Comparison of ENCODE assay signal across 26 cellular contexts in the genomic region with DNA sequence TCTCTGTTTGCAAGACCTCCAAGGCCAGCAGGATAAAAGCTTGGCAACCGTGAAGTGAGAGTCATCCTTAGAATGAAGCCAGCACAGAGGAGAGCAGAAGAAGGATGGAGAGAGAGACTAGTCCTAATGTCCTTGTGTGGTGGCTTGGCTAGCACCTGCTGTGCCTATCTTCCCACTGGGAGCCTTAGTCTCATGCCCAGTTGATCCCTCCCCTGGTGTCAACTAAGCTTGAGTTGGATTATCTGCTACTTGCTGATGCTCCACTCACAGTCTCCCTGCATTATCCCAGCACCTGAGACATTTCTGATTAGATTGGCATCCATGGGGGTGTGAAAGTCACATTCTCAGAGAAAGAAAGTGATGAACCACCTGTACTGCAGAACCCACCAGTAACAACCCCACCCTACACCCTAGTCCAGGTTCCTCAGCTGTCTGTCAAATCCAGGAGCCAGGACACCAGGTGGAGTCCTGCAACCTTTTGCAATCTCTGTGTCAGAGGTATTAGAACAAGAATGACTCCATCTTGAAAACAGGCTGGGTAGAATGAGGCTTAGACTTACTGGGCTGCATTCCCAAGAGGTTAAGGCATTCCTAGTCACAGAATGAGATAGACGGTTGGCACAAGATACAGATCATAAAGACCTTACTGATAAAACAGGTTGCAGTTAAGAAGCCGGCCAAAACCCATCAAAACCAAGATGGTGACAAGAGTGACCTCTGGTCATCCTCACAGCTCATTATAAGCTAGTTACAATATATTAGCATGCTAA.
"Had no signal": no experiment of that assay in that cellular context is flagged by ENCODE, and none has a peak within 500 bp of the region (broad histone marks: within the 10 kb centered on the region; RNA-seq: fewer than 3 reads in every experiment).

No MANE protein-coding gene starts in this region.

- H3K4me3 Mint-ChIP-seq: activated naive CD4-positive, alpha-beta T cell treated with anti-CD3 and anti-CD28 coated beads, Interleukin-2, amount 50 U/mL, for 24 hours; brain; neural crest cell; stimulated activated effector memory CD8-positive, alpha-beta T cell treated with anti-CD3 and anti-CD28 coated beads, Interleukin-12 subunit alpha, Interleukin-12 subunit beta, amount 100 ng/mL, for 72 hours; stimulated activated naive CD8-positive, alpha-beta T cell treated with anti-CD3 and anti-CD28 coated beads, Interleukin-15, Interleukin-2, amounts not matched to agents 100 ng/mL and 50 ng/mL, for 24 hours; T-cell had no signal

- H3K9me3 Mint-ChIP-seq: activated naive CD4-positive, alpha-beta T cell treated with anti-CD3 and anti-CD28 coated beads, Interleukin-2, amount 50 U/mL, for 24 hours; neural crest cell had no signal

- H3K36me3 Mint-ChIP-seq: activated naive CD4-positive, alpha-beta T cell treated with anti-CD3 and anti-CD28 coated beads, Interleukin-2, amount 50 U/mL, for 24 hours; brain; immature natural killer cell; stimulated activated effector memory CD8-positive, alpha-beta T cell treated with anti-CD3 and anti-CD28 coated beads, Interleukin-12 subunit alpha, Interleukin-12 subunit beta, amount 100 ng/mL, for 72 hours; T-cell had no signal

- DNase-seq: activated CD4-positive, alpha-beta T cell treated with anti-CD3 and anti-CD28 coated beads, Interleukin-2, amount 50 U/mL, for 4 hours; activated CD4-positive, CD25-positive, alpha-beta regulatory T cell treated with anti-CD3 and anti-CD28 coated beads, Interleukin-2, amount 50 U/mL, for 72 hours; activated CD8-positive, alpha-beta memory T cell treated with anti-CD3 and anti-CD28 coated beads, Interleukin-2, amount 50 U/mL, for 4 hours; activated gamma-delta T cell; activated T-cell treated with anti-CD3 and anti-CD28 coated beads, Interleukin-2, amount 50 U/mL, for 1 hour; cerebellar nuclear complex; colonic mucosa; effector CD8-positive, alpha-beta T cell; hypothalamus; immature natural killer cell; kidney; left colon; mammary epithelial cell; midbrain; nucleus accumbens; psoas muscle; sigmoid colon; small intestine; stimulated activated CD4-positive, alpha-beta T cell treated with anti-CD3 and anti-CD28 coated beads, Interleukin-4, amount 100 ng/mL, for 24 hours; T-cell; T1000 had no signal

- H3K27ac Mint-ChIP-seq: activated naive CD4-positive, alpha-beta T cell treated with anti-CD3 and anti-CD28 coated beads, Interleukin-2, amount 50 U/mL, for 24 hours; stimulated activated naive CD8-positive, alpha-beta T cell treated with anti-CD3 and anti-CD28 coated beads, Interleukin-15, Interleukin-2, amounts not matched to agents 100 ng/mL and 50 ng/mL, for 24 hours had no signal
